8 cellular contexts compared by ENCODE assay signal in the genomic region with DNA sequence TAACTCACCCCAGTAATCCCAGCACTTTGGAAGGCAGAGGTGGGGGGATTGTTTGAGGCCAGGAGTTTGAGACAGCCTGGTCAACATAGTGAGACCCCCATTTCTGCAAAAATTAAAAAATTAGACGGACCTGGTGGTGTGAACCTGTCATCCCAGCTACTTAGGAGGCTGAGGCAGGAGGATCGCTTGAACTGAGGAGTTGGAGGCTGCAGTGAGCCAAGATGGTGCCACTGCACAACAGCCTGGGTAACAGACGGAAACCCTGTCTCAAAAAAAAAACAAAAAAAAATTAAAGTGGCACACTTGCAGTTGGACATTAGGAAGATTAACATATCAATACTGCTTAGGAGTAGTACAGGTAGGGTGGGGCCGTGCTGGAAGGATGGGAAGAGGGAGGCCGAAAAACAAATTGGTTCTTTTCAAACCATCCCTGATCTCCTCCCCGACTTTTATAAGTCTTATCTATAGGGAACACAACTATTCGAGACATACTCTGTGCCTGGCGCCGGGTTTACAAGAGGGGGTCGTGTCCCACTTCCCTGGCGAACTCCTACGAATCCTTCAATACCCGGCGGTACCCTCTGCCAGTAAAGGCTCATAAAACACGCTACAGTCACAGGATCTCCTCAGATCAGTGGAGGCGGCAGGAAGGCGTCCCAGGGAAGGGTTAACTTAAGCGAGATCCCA. TPM values are rescaled to one million over a fixed set of nuclear protein-coding genes. Genes with fewer than 3 reads are reported as not detected.
DNase-seq lines count a peak whose midpoint lies in the region; ATAC-seq, FAIRE-seq and TF ChIP-seq lines count a peak whose summit lies in the region.

No MANE protein-coding gene starts in this region.

- 23% methylated on average over 18 of the region's 18 CpGs; no CpG with 5 or more reads in 1 of the 2 experiments for WGBS in H1 (ENCODE audit: extremely low coverage in 1 of 2, insufficient coverage in 1 of 2, insufficient read length in 1 of 2, insufficient replicate concordance in 2 of 2, low coverage in 1 of 2, low lambda C conversion rate in 2 of 2, missing lambda C conversion rate in 1 of 2), 2 experiments
- WGBS in neuronal stem cell (ENCODE audit: extremely low coverage in 2 of 2, insufficient read length in 2 of 2, insufficient replicate concordance in 1 of 2), 2 donors = no CpG with 5 or more reads among the region's 18 CpGs

- no peak for TF ChIP-seq CTCF in CD4-positive, alpha-beta T cell (IDR thresholded peaks at IDR 0.05)
- TF ChIP-seq CTCF in H1 (IDR thresholded peaks at IDR 0.05; ENCODE audit: control extremely low read depth in 1 of 3, insufficient read depth in 1 of 3, low read depth in 1 of 3, low read length in 3 of 3) = no peak

- H3K4me1 ChIP-seq in H1 (replicated peaks in 1 of 4; ENCODE audit: control insufficient read depth in 3 of 4, insufficient read depth in 4 of 4, low read length in 3 of 4) (peaks cover 0 to 5% (median 1%) of the 10 kb centered on the region in 4 experiments; a peak in 5 of 7 replicates), neuronal stem cell (ENCODE audit: control insufficient read depth in 2 of 2, insufficient read depth in 1 of 2, low read depth in 1 of 2, low read length in 2 of 2) (peaks cover 4 to 5% of the 10 kb centered on the region in 2 donors)

- H3K27me3 ChIP-seq in CD4-positive, alpha-beta T cell (ENCODE audit: control insufficient read depth, insufficient read depth, low read length) = no peaks in the 10 kb centered on the region
- H3K27me3 ChIP-seq in H1 (replicated peaks in 1 of 4; ENCODE audit: control insufficient read depth in 3 of 4, extremely low read depth in 1 of 4, insufficient read depth in 3 of 4, low read length in 3 of 4) = no peaks in the 10 kb centered on the region
- H3K27me3 ChIP-seq in neuronal stem cell (ENCODE audit: control insufficient read depth in 3 of 3, insufficient read depth in 3 of 3, low read depth in 1 of 3, low read length in 3 of 3) = no peaks in the 10 kb centered on the region

- H3K14ac ChIP-seq in H1 (ENCODE audit: insufficient read length) (no peak overlapping the region), neuronal stem cell (ENCODE audit: low read length) (no peak overlapping the region)

- H3K56ac ChIP-seq in H1 (replicated peaks; ENCODE audit: insufficient read length, low read depth, low read length) = peak overlapping the region; percentile 42

- H3K4me3 ChIP-seq in H1 (ENCODE audit: extremely low read depth in 1 of 4, insufficient read depth in 2 of 4, low read depth in 3 of 4, low read length in 4 of 4) (peak overlapping the region; percentile 75 to 98 (median 94)), neuronal stem cell (ENCODE audit: low read length in 2 of 2) (peak overlapping the region; percentile 62 to 96)

- peak overlapping the region; percentile 98 for H3K4me3 Mint-ChIP-seq in CD4-positive, alpha-beta T cell

- peak overlapping the region; percentile 87 to 96 (median 88) for H3K9ac ChIP-seq in H1 (replicated peaks in 1 of 4; ENCODE audit: extremely low read depth in 1 of 4, low read depth in 3 of 4, low read length in 3 of 4)
- H3K9ac ChIP-seq in neuronal stem cell (ENCODE audit: low read depth, low read length, poor library complexity) = peak overlapping the region; percentile 94

- H2BK120ac ChIP-seq in H1 (replicated peaks; ENCODE audit: low read depth, low read length) = no peak overlapping the region
- H2BK120ac ChIP-seq in neuronal stem cell (ENCODE audit: low read depth, low read length) = no peak overlapping the region

- H3K23ac ChIP-seq in H1 (ENCODE audit: insufficient read length) (no peak overlapping the region), neuronal stem cell (ENCODE audit: low read depth, low read length, poor library complexity) (peak overlapping the region; percentile 3)

- no peak for TF ChIP-seq EP300 in H1 (IDR thresholded peaks at IDR 0.05; ENCODE audit: borderline replicate concordance in 1 of 2, low read depth in 2 of 2, low read length in 2 of 2)

- TF ChIP-seq POLR2A in H1 (IDR thresholded peaks at IDR 0.05; ENCODE audit: control extremely low read depth in 1 of 2, low read depth in 2 of 2, low read length in 2 of 2) = no peak

- H3K4ac ChIP-seq in H1 (replicated peaks; ENCODE audit: insufficient read length, low read depth, low read length) = no peak overlapping the region
- H3K4ac ChIP-seq in neuronal stem cell (ENCODE audit: low read length) = no peak overlapping the region

- H3K79me2 ChIP-seq in H1 (ENCODE audit: control insufficient read depth in 1 of 2, insufficient read depth in 2 of 2, low read length in 2 of 2) = peaks cover 0 to 6% of the 10 kb centered on the region in 2 experiments; a peak in 1 of 4 replicates

- CTCF ChIA-PET in CD4-positive, alpha-beta T cell (lab: Charles Lee) = no interaction called here
- CTCF ChIA-PET in H1 (lab: Charles Lee; ENCODE audit: partially characterized antibody) = no interaction called here

- H3K36me3 Mint-ChIP-seq in CD4-positive, alpha-beta T cell (ENCODE audit: low read depth) = peaks cover 38% of the 10 kb centered on the region

- peaks cover 0 to 1% of the 10 kb centered on the region in 2 experiments for H4K20me1 ChIP-seq in H1 (replicated peaks in 1 of 2; ENCODE audit: control insufficient read depth in 1 of 2, insufficient read depth in 2 of 2, low read length in 2 of 2)

- no peak for ATAC-seq in CD4-positive, alpha-beta T cell (ENCODE audit: poor library complexity)
- ATAC-seq in HG03457 (IDR thresholded peaks at IDR 0.05; ENCODE audit: unreplicated experiment) = no peak
- no peak for ATAC-seq in GM21447 (IDR thresholded peaks at IDR 0.05; ENCODE audit: unreplicated experiment)

- H3K4me2 ChIP-seq in H1 (ENCODE audit: insufficient read depth in 1 of 2, low read depth in 2 of 2, low read length in 2 of 2) = peak overlapping the region; percentile 74 to 92
- H3K4me2 ChIP-seq in neuronal stem cell (ENCODE audit: insufficient read depth, low read length, poor library complexity, severe bottlenecking) = peak overlapping the region; percentile 72

- no peaks in the 10 kb centered on the region for H3K9me3 Mint-ChIP-seq in CD4-positive, alpha-beta T cell

- H4K8ac ChIP-seq in H1 (ENCODE audit: extremely low read depth, insufficient read depth, low read length) (peak overlapping the region; percentile 60; the same call in 1 of the 2 replicates), neuronal stem cell (ENCODE audit: low read depth, low read length) (no peak overlapping the region)

- no peak for TF ChIP-seq RAD21 in H1 (IDR thresholded peaks at IDR 0.05 in 1 of 2, conservative IDR thresholded peaks at IDR 0.05 in 1 of 2; ENCODE audit: low read depth in 2 of 2, low read length in 2 of 2)

- H2BK20ac ChIP-seq in H1 (ENCODE audit: low read length) = no peak overlapping the region

- H4K91ac ChIP-seq in H1 (replicated peaks; ENCODE audit: insufficient read length, low read length) (no peak overlapping the region), neuronal stem cell (ENCODE audit: low read depth, low read length, poor library complexity) (no peak overlapping the region)

- peaks cover 23% of the 10 kb centered on the region for H3K4me1 Mint-ChIP-seq in CD4-positive, alpha-beta T cell (ENCODE audit: low read depth)

- H3K79me1 ChIP-seq in H1 (ENCODE audit: low read depth, low read length) = 0 out of 2 replicates have a peak, but pooled peaks cover 4% of the 10 kb centered on the region
- peaks cover 5% of the 10 kb centered on the region for H3K79me1 ChIP-seq in neuronal stem cell (ENCODE audit: low read depth, low read length)

- H3K36me3 ChIP-seq in H1 (ENCODE audit: control insufficient read depth in 2 of 4, insufficient read depth in 4 of 4, low read length in 3 of 4) = peaks cover 0 to 6% (median 4%) of the 10 kb centered on the region in 4 experiments; a peak in 6 of 8 replicates
- H3K36me3 ChIP-seq in neuronal stem cell (replicated peaks in 1 of 2; ENCODE audit: control insufficient read depth in 2 of 2, insufficient read depth in 2 of 2, low read length in 2 of 2) = peaks cover 8 to 26% of the 10 kb centered on the region in 2 donors

- H2BK15ac ChIP-seq in H1 (ENCODE audit: low read length) (no peak overlapping the region), neuronal stem cell (ENCODE audit: low read length) (peak overlapping the region; percentile 11)

- POLR2A ChIA-PET in CD4-positive, alpha-beta T cell (lab: Charles Lee) = interaction anchor here (2.8 kb wide), 1 partner anchor 18 kb away, joined by 50 read pairs; the partner anchor contains the start of genes AP4M1 and MCM7
- POLR2A ChIA-PET in H1 (lab: Charles Lee; ENCODE audit: partially characterized antibody) = interaction anchor here (0.6 to 20.0 kb wide), 3 partner anchors 14 to 306 kb away, joined by 3 to 722 read pairs (median 414); partner anchors contain the start of genes AP4M1, COPS6, MCM7 and ZNF3

- H2BK12ac ChIP-seq in H1 (ENCODE audit: low read depth, low read length) (no peak overlapping the region), neuronal stem cell (ENCODE audit: low read length) (no peak overlapping the region)

- no peaks in the 10 kb centered on the region for H3K27me3 Mint-ChIP-seq in CD4-positive, alpha-beta T cell

- FAIRE-seq in H1 (lab: Jason Lieb, UNC) = no peak

- no peak for DNase-seq in CD4-positive, alpha-beta T cell
- DNase-seq in OCI-M1 (lab: John Stamatoyannopoulos, UW) = peak; percentile 68
- no peak for DNase-seq in H1 (ENCODE audit: low read depth in 1 of 2, low spot score in 2 of 2)
- DNase-seq in neuronal stem cell (ENCODE audit: low spot score) = no peak
- no peak for DNase-seq in NCI-H1105 (lab: John Stamatoyannopoulos, UW)
- no peak for DNase-seq in NCI-H2081 (lab: John Stamatoyannopoulos, UW)

- H2BK5ac ChIP-seq in H1 (ENCODE audit: low read depth, low read length) (peak overlapping the region; percentile 46), neuronal stem cell (ENCODE audit: low read length) (no peak overlapping the region)

- H2AFZ ChIP-seq in H1 (ENCODE audit: low read length) = peak overlapping the region; percentile 27; the same call in 1 of the 2 replicates
- peak overlapping the region; percentile 79 for H2AFZ ChIP-seq in neuronal stem cell (ENCODE audit: low read length)

- H3K23me2 ChIP-seq in H1 (ENCODE audit: low read depth, low read length) = peaks cover 8% of the 10 kb centered on the region

- H3K27ac Mint-ChIP-seq in CD4-positive, alpha-beta T cell = peak overlapping the region; percentile 97

- H4K5ac ChIP-seq in H1 (ENCODE audit: insufficient read length, low read depth, low read length) = peak overlapping the region; percentile 59

- no peaks in the 10 kb centered on the region for H3K9me3 ChIP-seq in CD4-positive, alpha-beta T cell (ENCODE audit: control insufficient read depth, low read length)
- no peaks in the 10 kb centered on the region for H3K9me3 ChIP-seq in H1 (ENCODE audit: insufficient read depth in 2 of 2, low read depth in 1 of 2, low read length in 1 of 2)
- H3K9me3 ChIP-seq in neuronal stem cell (replicated peaks in 1 of 2; ENCODE audit: control insufficient read depth in 2 of 2, insufficient read depth in 1 of 2, low read depth in 1 of 2, low read length in 2 of 2) = no peaks in the 10 kb centered on the region

- H3K18ac ChIP-seq in H1 (ENCODE audit: extremely low read depth, low read length) = peak overlapping the region; percentile 42
- no peak overlapping the region for H3K18ac ChIP-seq in neuronal stem cell (ENCODE audit: low read length)

- H2AK5ac ChIP-seq in H1 (ENCODE audit: low read depth, low read length) = no peak overlapping the region
- no peak overlapping the region for H2AK5ac ChIP-seq in neuronal stem cell (ENCODE audit: low read depth, low read length)

- intact Hi-C loops in CD4-positive, alpha-beta T cell (cut with DNase I, micrococcal nuclease) = loop anchor here (1.0 to 2.0 kb wide), 3 partner anchors 9 to 38 kb away; partner anchors contain the start of genes AP4M1 (in 2 of the 2), MCM7 (in 2 of the 2) and ZNF3 (in 1 of the 2)

- peak overlapping the region; percentile 79 for H3K27ac ChIP-seq in CD4-positive, alpha-beta T cell (ENCODE audit: low read depth, low read length)
- H3K27ac ChIP-seq in H1 (ENCODE audit: low read depth, low read length) (peak overlapping the region; percentile 88), neuronal stem cell (replicated peaks; ENCODE audit: low read length) (no peak overlapping the region)

RNA-seq across cellular contexts. Expression of gene TAF6, which starts 0.6 kb away (rescaled TPM):
- total RNA-seq in CD4-positive, alpha-beta T cell = 10 to 100 TPM; 34.8 to 37.4 TPM
- total RNA-seq in H1 (2021; fragmentation: NEBNext Ultra II Directional; extraction: Animal tissue kit (Norgen Biotek cat#: 25700)) = 101 and 109 TPM in 2 replicates
- polyA plus RNA-seq in H1 (2011; rRNA removed) = 66.7 and 113 TPM in 2 replicates
- polyA plus RNA-seq in H1 (2011; cell fraction: cytosol; rRNA removed) = 29.4 TPM
- polyA plus RNA-seq in H1 (2011; cell fraction: nucleus; rRNA removed) = 79.1 TPM
- 71.9 to 120 TPM (median 110 TPM) in 4 replicates for polyA plus RNA-seq in H1 (2012, experiment 1 of 2)
- polyA plus RNA-seq in H1 (2012, experiment 2 of 2) = 110 TPM
- polyA plus RNA-seq in H1 (2013, experiment 1 of 2) = 68.1 TPM
- 69.5 TPM for polyA plus RNA-seq in H1 (2013, experiment 2 of 2)
- 37.5 and 55.6 TPM in 2 replicates for polyA minus RNA-seq in H1 (2011; rRNA and poly(A)+ RNA removed)
- polyA minus RNA-seq in H1 (2011; cell fraction: cytosol; rRNA and poly(A)+ RNA removed) = 42.3 TPM
- polyA minus RNA-seq in H1 (2011; cell fraction: nucleus; rRNA and poly(A)+ RNA removed) = 32.4 TPM
- polyA plus RNA-seq in neuronal stem cell (2013, experiment 1 of 2) = 77.7 TPM
- 76.6 TPM for polyA plus RNA-seq in neuronal stem cell (2013, experiment 2 of 2)

RNA-seq across cellular contexts. Expression of gene CNPY4, which starts 0.9 kb away (rescaled TPM):
- 10 to 100 TPM; 22.5 to 25.6 TPM for total RNA-seq in CD4-positive, alpha-beta T cell
- 15.3 and 15.9 TPM in 2 replicates for total RNA-seq in H1 (2021; fragmentation: NEBNext Ultra II Directional; extraction: Animal tissue kit (Norgen Biotek cat#: 25700))
- polyA plus RNA-seq in H1 (2011; rRNA removed) = 9.1 and 10.2 TPM in 2 replicates
- 15.9 TPM for polyA plus RNA-seq in H1 (2011; cell fraction: cytosol; rRNA removed)
- 11.4 TPM for polyA plus RNA-seq in H1 (2011; cell fraction: nucleus; rRNA removed)
- 18.3 to 21.4 TPM (median 19.8 TPM) in 4 replicates for polyA plus RNA-seq in H1 (2012, experiment 1 of 2)
- 7.7 TPM for polyA plus RNA-seq in H1 (2012, experiment 2 of 2)
- 14.0 TPM for polyA plus RNA-seq in H1 (2013, experiment 1 of 2)
- 17.1 TPM for polyA plus RNA-seq in H1 (2013, experiment 2 of 2)
- 8.2 and 8.3 TPM in 2 replicates for polyA minus RNA-seq in H1 (2011; rRNA and poly(A)+ RNA removed)
- polyA minus RNA-seq in H1 (2011; cell fraction: cytosol; rRNA and poly(A)+ RNA removed) = 5.3 TPM
- 6.8 TPM for polyA minus RNA-seq in H1 (2011; cell fraction: nucleus; rRNA and poly(A)+ RNA removed)
- 21.1 TPM for polyA plus RNA-seq in neuronal stem cell (2013, experiment 1 of 2)
- 20.5 TPM for polyA plus RNA-seq in neuronal stem cell (2013, experiment 2 of 2)

RNA-seq across cellular contexts. Expression of gene MBLAC1, which starts 8.2 kb away (rescaled TPM):
- 1 to 10 TPM; 3.7 to 4.4 TPM for total RNA-seq in CD4-positive, alpha-beta T cell
- 1.7 TPM in 2 replicates for total RNA-seq in H1 (2021; fragmentation: NEBNext Ultra II Directional; extraction: Animal tissue kit (Norgen Biotek cat#: 25700))
- 1.00 and 1.2 TPM in 2 replicates for polyA plus RNA-seq in H1 (2011; rRNA removed)
- 1.5 TPM for polyA plus RNA-seq in H1 (2011; cell fraction: cytosol; rRNA removed)
- polyA plus RNA-seq in H1 (2011; cell fraction: nucleus; rRNA removed) = 1.4 TPM
- 0.39 to 1.6 TPM (median 1.1 TPM) in 4 replicates for polyA plus RNA-seq in H1 (2012, experiment 1 of 2)
- polyA plus RNA-seq in H1 (2012, experiment 2 of 2) = 0.67 TPM
- 1.3 TPM for polyA plus RNA-seq in H1 (2013, experiment 1 of 2)
- polyA plus RNA-seq in H1 (2013, experiment 2 of 2) = 1.3 TPM
- 0.10 and 0.57 TPM in 2 replicates for polyA minus RNA-seq in H1 (2011; rRNA and poly(A)+ RNA removed)
- polyA minus RNA-seq in H1 (2011; cell fraction: cytosol; rRNA and poly(A)+ RNA removed) = not detected
- 1.5 TPM for polyA minus RNA-seq in H1 (2011; cell fraction: nucleus; rRNA and poly(A)+ RNA removed)
- polyA plus RNA-seq in neuronal stem cell (2013, experiment 1 of 2) = 0.75 TPM
- 0.86 TPM for polyA plus RNA-seq in neuronal stem cell (2013, experiment 2 of 2)

RNA-seq across cellular contexts. Expression of gene AP4M1, which starts 17.1 kb away (rescaled TPM):
- total RNA-seq in CD4-positive, alpha-beta T cell = 1 to 10 TPM; 2.8 to 4.0 TPM
- total RNA-seq in H1 (2021; fragmentation: NEBNext Ultra II Directional; extraction: Animal tissue kit (Norgen Biotek cat#: 25700)) = 15.2 and 15.8 TPM in 2 replicates
- polyA plus RNA-seq in H1 (2011; rRNA removed) = 15.9 and 16.6 TPM in 2 replicates
- polyA plus RNA-seq in H1 (2011; cell fraction: cytosol; rRNA removed) = 12.1 TPM
- polyA plus RNA-seq in H1 (2011; cell fraction: nucleus; rRNA removed) = 38.5 TPM
- 14.4 to 21.1 TPM (median 19.3 TPM) in 4 replicates for polyA plus RNA-seq in H1 (2012, experiment 1 of 2)
- polyA plus RNA-seq in H1 (2012, experiment 2 of 2) = 19.6 TPM
- polyA plus RNA-seq in H1 (2013, experiment 1 of 2) = 10.8 TPM
- 11.6 TPM for polyA plus RNA-seq in H1 (2013, experiment 2 of 2)
- polyA minus RNA-seq in H1 (2011; rRNA and poly(A)+ RNA removed) = 12.8 and 16.5 TPM in 2 replicates
- 8.6 TPM for polyA minus RNA-seq in H1 (2011; cell fraction: cytosol; rRNA and poly(A)+ RNA removed)
- 12.6 TPM for polyA minus RNA-seq in H1 (2011; cell fraction: nucleus; rRNA and poly(A)+ RNA removed)
- 10.7 TPM for polyA plus RNA-seq in neuronal stem cell (2013, experiment 1 of 2)
- 10.2 TPM for polyA plus RNA-seq in neuronal stem cell (2013, experiment 2 of 2)

RNA-seq across cellular contexts. Expression of gene MCM7, which starts 17.3 kb away (rescaled TPM):
- total RNA-seq in CD4-positive, alpha-beta T cell = 10 to 100 TPM; 54.5 to 56.0 TPM
- 339 and 344 TPM in 2 replicates for total RNA-seq in H1 (2021; fragmentation: NEBNext Ultra II Directional; extraction: Animal tissue kit (Norgen Biotek cat#: 25700))
- 313 and 394 TPM in 2 replicates for polyA plus RNA-seq in H1 (2011; rRNA removed)
- polyA plus RNA-seq in H1 (2011; cell fraction: cytosol; rRNA removed) = 370 TPM
- polyA plus RNA-seq in H1 (2011; cell fraction: nucleus; rRNA removed) = 732 TPM
- polyA plus RNA-seq in H1 (2012, experiment 1 of 2) = 297 to 387 TPM (median 352 TPM) in 4 replicates
- polyA plus RNA-seq in H1 (2012, experiment 2 of 2) = 212 TPM
- polyA plus RNA-seq in H1 (2013, experiment 1 of 2) = 254 TPM
- polyA plus RNA-seq in H1 (2013, experiment 2 of 2) = 229 TPM
- polyA minus RNA-seq in H1 (2011; rRNA and poly(A)+ RNA removed) = 344 and 385 TPM in 2 replicates
- polyA minus RNA-seq in H1 (2011; cell fraction: cytosol; rRNA and poly(A)+ RNA removed) = 320 TPM
- 348 TPM for polyA minus RNA-seq in H1 (2011; cell fraction: nucleus; rRNA and poly(A)+ RNA removed)
- polyA plus RNA-seq in neuronal stem cell (2013, experiment 1 of 2) = 218 TPM
- 219 TPM for polyA plus RNA-seq in neuronal stem cell (2013, experiment 2 of 2)
